28 cellular contexts compared by ENCODE assay signal in the genomic region with DNA sequence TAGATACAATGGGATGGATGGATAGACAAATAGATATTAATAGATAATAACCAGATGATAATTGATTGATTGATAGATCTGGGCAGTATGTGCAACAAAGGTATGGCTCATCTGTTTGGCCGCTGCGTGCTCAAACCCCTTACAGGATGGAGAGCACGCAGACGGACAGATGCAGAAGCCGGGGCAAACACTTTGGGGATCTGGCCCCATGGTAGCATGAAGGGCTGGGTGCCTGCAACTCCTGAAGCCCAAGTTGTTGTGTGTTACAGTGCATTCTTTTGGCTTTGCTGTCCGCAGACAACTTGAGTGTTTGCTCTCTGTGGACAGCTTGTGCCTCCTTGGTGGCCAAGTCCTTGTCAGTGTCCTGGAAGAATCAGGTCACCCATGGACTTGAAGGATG.
"Had no signal": no experiment of that assay in that cellular context is flagged by ENCODE, and none has a peak within 500 bp of the region (broad histone marks: within the 10 kb centered on the region; RNA-seq: fewer than 3 reads in every experiment).

No MANE protein-coding gene starts in this region.

- DNase-seq: islet precursor cell; left ventricle myocardium inferior; mesendoderm; midbrain; mucosa of descending colon; naive thymus-derived CD4-positive, alpha-beta T cell; nucleus accumbens; pancreas; posterior cingulate gyrus; retina; right cardiac atrium; stimulated activated CD4-positive, alpha-beta T cell treated with anti-CD3 and anti-CD28 coated beads, Interleukin-12 subunit alpha, Interleukin-12 subunit beta, amount 100 ng/mL, for 4 hours; stimulated activated CD4-positive, alpha-beta T cell treated with anti-CD3 and anti-CD28 coated beads, Interleukin-15, amount 100 ng/mL, for 24 hours; stimulated activated CD4-positive, alpha-beta T cell treated with anti-CD3 and anti-CD28 coated beads, Interleukin-2, amount 100 ng/mL, for 24 hours; stimulated activated CD4-positive, alpha-beta T cell treated with anti-CD3 and anti-CD28 coated beads, Interleukin-4, amount 100 ng/mL, for 1 hour; stimulated activated naive CD4-positive, alpha-beta T cell treated with Interleukin-2 at 50 U/mL for 16 hours; stimulated activated naive CD8-positive, alpha-beta T cell treated with anti-CD3 and anti-CD28 coated beads, Interleukin-15, amount 100 ng/mL, for 72 hours; substantia nigra; thyroid gland; transverse colon; upper lobe of left lung had no signal

- H3K36me3 ChIP-seq: left ventricle myocardium inferior, pancreas, prostate gland, thyroid gland, transverse colon, upper lobe of left lung, vagina had no signal

- H3K4me1 ChIP-seq: left ventricle myocardium inferior, prostate gland, thyroid gland, upper lobe of left lung, vagina had no signal

- ATAC-seq: mucosa of descending colon; naive thymus-derived CD4-positive, alpha-beta T cell; natural killer cell treated with Interleukin-12 subunit alpha and Interleukin-12 subunit beta and Interleukin-15 and Interleukin-18, amount 100 ng/mL, for 72 hours; pancreas; right cardiac atrium; sciatic nerve; stimulated activated naive CD8-positive, alpha-beta T cell treated with anti-CD3 and anti-CD28 coated beads, Interleukin-15, amount 100 ng/mL, for 72 hours had no signal

- H3K4me3 Mint-ChIP-seq: naive thymus-derived CD4-positive, alpha-beta T cell; natural killer cell treated with Interleukin-12 subunit alpha and Interleukin-12 subunit beta and Interleukin-15 and Interleukin-18, amount 100 ng/mL, for 72 hours; stimulated activated naive CD8-positive, alpha-beta T cell treated with anti-CD3 and anti-CD28 coated beads, Interleukin-15, amount 100 ng/mL, for 72 hours had no signal

- H3K4me1 Mint-ChIP-seq: stimulated activated naive CD8-positive, alpha-beta T cell treated with anti-CD3 and anti-CD28 coated beads, Interleukin-15, amount 100 ng/mL, for 72 hours had no signal

- H3K27me3 Mint-ChIP-seq: stimulated activated naive CD8-positive, alpha-beta T cell treated with anti-CD3 and anti-CD28 coated beads, Interleukin-15, amount 100 ng/mL, for 72 hours had no signal

- H3K9me3 ChIP-seq: left ventricle myocardium inferior, mucosa of descending colon, pancreas, prostate gland, thyroid gland, transverse colon, upper lobe of left lung, vagina had no signal

- FAIRE-seq: pancreas had no signal

- H3K36me3 Mint-ChIP-seq: naive thymus-derived CD4-positive, alpha-beta T cell; natural killer cell treated with Interleukin-12 subunit alpha and Interleukin-12 subunit beta and Interleukin-15 and Interleukin-18, amount 100 ng/mL, for 72 hours had no signal

- H3K27ac ChIP-seq: hepatocyte, left ventricle myocardium inferior, pancreas, prostate gland, skin epidermis, thyroid gland, transverse colon, upper lobe of left lung, vagina had no signal

- H3K4me2 ChIP-seq: hepatocyte had no signal

- H3K4me3 ChIP-seq: hepatocyte, left ventricle myocardium inferior, lung, mucosa of descending colon, pancreas, prostate gland, skin epidermis, thyroid gland, transverse colon, upper lobe of left lung, vagina had no signal

- H3K9me3 Mint-ChIP-seq: naive thymus-derived CD4-positive, alpha-beta T cell; natural killer cell treated with Interleukin-12 subunit alpha and Interleukin-12 subunit beta and Interleukin-15 and Interleukin-18, amount 100 ng/mL, for 72 hours; stimulated activated naive CD8-positive, alpha-beta T cell treated with anti-CD3 and anti-CD28 coated beads, Interleukin-15, amount 100 ng/mL, for 72 hours had no signal

- H2AFZ ChIP-seq: hepatocyte had no signal

- H3K27ac Mint-ChIP-seq: naive thymus-derived CD4-positive, alpha-beta T cell; natural killer cell treated with Interleukin-12 subunit alpha and Interleukin-12 subunit beta and Interleukin-15 and Interleukin-18, amount 100 ng/mL, for 72 hours; stimulated activated naive CD8-positive, alpha-beta T cell treated with anti-CD3 and anti-CD28 coated beads, Interleukin-15, amount 100 ng/mL, for 72 hours had no signal

- H3K79me2 ChIP-seq: hepatocyte had no signal

- H3K27me3 ChIP-seq: hepatocyte, pancreas, thyroid gland, transverse colon, upper lobe of left lung, vagina had no signal
